In the genomic region with DNA sequence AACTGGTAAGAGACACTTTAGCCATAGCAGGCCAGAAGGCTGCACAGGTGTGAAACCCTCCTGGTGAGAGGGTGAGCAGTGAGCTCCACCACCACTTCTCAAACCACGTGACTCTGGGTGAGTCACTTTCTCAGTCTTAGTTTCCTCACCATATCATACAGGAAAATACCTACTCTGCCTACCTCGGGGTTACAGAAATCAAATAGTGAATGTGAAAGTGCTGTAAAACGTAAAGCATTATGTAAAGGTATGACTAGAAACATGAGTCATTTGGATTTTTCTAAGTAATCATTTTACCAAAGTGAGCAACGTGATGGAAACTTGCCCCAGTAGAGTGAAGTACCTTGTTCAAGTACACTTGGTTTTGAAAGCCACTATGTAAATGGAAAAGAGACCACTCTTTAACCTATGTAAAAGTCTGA, we compare ENCODE assay signal across 1 cellular context.
TF ChIP-seq lines count a peak whose summit lies in the region.

No MANE protein-coding gene starts in this region.

TF ChIP-seq in K562, 482 proteins besides CTCF, POLR2A, EP300 and RAD21 (continued from another document):
- TF ChIP-seq, protein P1, sequence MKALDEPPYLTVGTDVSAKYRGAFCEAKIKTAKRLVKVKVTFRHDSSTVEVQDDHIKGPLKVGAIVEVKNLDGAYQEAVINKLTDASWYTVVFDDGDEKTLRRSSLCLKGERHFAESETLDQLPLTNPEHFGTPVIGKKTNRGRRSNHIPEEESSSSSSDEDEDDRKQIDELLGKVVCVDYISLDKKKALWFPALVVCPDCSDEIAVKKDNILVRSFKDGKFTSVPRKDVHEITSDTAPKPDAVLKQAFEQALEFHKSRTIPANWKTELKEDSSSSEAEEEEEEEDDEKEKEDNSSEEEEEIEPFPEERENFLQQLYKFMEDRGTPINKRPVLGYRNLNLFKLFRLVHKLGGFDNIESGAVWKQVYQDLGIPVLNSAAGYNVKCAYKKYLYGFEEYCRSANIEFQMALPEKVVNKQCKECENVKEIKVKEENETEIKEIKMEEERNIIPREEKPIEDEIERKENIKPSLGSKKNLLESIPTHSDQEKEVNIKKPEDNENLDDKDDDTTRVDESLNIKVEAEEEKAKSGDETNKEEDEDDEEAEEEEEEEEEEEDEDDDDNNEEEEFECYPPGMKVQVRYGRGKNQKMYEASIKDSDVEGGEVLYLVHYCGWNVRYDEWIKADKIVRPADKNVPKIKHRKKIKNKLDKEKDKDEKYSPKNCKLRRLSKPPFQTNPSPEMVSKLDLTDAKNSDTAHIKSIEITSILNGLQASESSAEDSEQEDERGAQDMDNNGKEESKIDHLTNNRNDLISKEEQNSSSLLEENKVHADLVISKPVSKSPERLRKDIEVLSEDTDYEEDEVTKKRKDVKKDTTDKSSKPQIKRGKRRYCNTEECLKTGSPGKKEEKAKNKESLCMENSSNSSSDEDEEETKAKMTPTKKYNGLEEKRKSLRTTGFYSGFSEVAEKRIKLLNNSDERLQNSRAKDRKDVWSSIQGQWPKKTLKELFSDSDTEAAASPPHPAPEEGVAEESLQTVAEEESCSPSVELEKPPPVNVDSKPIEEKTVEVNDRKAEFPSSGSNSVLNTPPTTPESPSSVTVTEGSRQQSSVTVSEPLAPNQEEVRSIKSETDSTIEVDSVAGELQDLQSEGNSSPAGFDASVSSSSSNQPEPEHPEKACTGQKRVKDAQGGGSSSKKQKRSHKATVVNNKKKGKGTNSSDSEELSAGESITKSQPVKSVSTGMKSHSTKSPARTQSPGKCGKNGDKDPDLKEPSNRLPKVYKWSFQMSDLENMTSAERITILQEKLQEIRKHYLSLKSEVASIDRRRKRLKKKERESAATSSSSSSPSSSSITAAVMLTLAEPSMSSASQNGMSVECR (CRISPR knock-in tag; IDR thresholded peaks at IDR 0.05), result no peak
- TF ChIP-seq ARID1B (IDR thresholded peaks at IDR 0.05) (no peak), BCOR (IDR thresholded peaks at IDR 0.05) (no peak), GTF2F1 (IDR thresholded peaks at IDR 0.05; ENCODE audit: low read depth, low read length) (no peak), L3MBTL2 (IDR thresholded peaks at IDR 0.05) (peak; percentile 38), STAT5A (IDR thresholded peaks at IDR 0.05; ENCODE audit: borderline replicate concordance, low read length) (no peak), CBX1 (IDR thresholded peaks at IDR 0.05; ENCODE audit: low read depth) (no peak), KLF6 (CRISPR knock-in tag; IDR thresholded peaks at IDR 0.05; ENCODE audit: borderline replicate concordance) (no peak), POLR2B (IDR thresholded peaks at IDR 0.05; ENCODE audit: low read depth, partially characterized antibody) (no peak), ZNF184 (CRISPR knock-in tag; IDR thresholded peaks at IDR 0.05) (no peak), NEUROD1 (IDR thresholded peaks at IDR 0.05; ENCODE audit: borderline replicate concordance, low read depth, low read length, partially characterized antibody) (no peak), XRCC4 (IDR thresholded peaks at IDR 0.05; ENCODE audit: extremely low read depth, insufficient read depth, insufficient read length) (no peak), ZNF239 (CRISPR knock-in tag; IDR thresholded peaks at IDR 0.05) (no peak), POLR2AphosphoS5 (IDR thresholded peaks at IDR 0.05; ENCODE audit: control insufficient read depth, insufficient read depth, low read depth, low read length) (no peak), RB1 (IDR thresholded peaks at IDR 0.05; ENCODE audit: low read depth) (no peak), ZBTB1 (CRISPR knock-in tag; IDR thresholded peaks at IDR 0.05; ENCODE audit: borderline replicate concordance, low read depth) (no peak), ZC3H8 (IDR thresholded peaks at IDR 0.05) (no peak), KDM5B (IDR thresholded peaks at IDR 0.05; ENCODE audit: insufficient replicate concordance, low read depth, low read length) (no peak), RCOR1 (IDR thresholded peaks at IDR 0.05; ENCODE audit: borderline replicate concordance in 1 of 2, low read depth in 2 of 2, low read length in 2 of 2) (no peak), U2AF1 (optimal IDR thresholded peaks at IDR 0.05; ENCODE audit: low read depth, low read length) (no peak), ZNF589 (CRISPR knock-in tag; IDR thresholded peaks at IDR 0.05; ENCODE audit: low read depth) (no peak), SIN3B (IDR thresholded peaks at IDR 0.05; ENCODE audit: low read depth) (no peak), SOX6 (IDR thresholded peaks at IDR 0.05) (no peak), FUS (optimal IDR thresholded peaks at IDR 0.05; ENCODE audit: low read depth, low read length) (no peak), KAT2B (IDR thresholded peaks at IDR 0.05; ENCODE audit: low read depth, low read length) (no peak), NCOA1 (IDR thresholded peaks at IDR 0.05; ENCODE audit: low read depth) (no peak), MAFG (tag; conservative IDR thresholded peaks at IDR 0.05) (no peak), TOE1 (IDR thresholded peaks at IDR 0.05; ENCODE audit: borderline replicate concordance) (peak; percentile 86), TOE1 (CRISPR knock-in tag; IDR thresholded peaks at IDR 0.05; ENCODE audit: borderline replicate concordance, low read depth) (no peak), SRSF1 (IDR thresholded peaks at IDR 0.05; ENCODE audit: low read depth, low read length) (no peak), ZFPM2 (CRISPR knock-in tag; IDR thresholded peaks at IDR 0.05) (no peak), SMAD4 (CRISPR knock-in tag; conservative IDR thresholded peaks at IDR 0.05) (no peak), JUN (IDR thresholded peaks at IDR 0.05; ENCODE audit: borderline replicate concordance, low read depth, low read length) (peak; percentile 38; the same call in 1 of the 2 replicates), JUN (CRISPR knock-in tag; IDR thresholded peaks at IDR 0.05; ENCODE audit: borderline replicate concordance) (no peak), CBFA2T2 (conservative IDR thresholded peaks at IDR 0.05) (peak; percentile 57; the same call in 1 of the 2 replicates)
- TF ChIP-seq, protein P2, sequence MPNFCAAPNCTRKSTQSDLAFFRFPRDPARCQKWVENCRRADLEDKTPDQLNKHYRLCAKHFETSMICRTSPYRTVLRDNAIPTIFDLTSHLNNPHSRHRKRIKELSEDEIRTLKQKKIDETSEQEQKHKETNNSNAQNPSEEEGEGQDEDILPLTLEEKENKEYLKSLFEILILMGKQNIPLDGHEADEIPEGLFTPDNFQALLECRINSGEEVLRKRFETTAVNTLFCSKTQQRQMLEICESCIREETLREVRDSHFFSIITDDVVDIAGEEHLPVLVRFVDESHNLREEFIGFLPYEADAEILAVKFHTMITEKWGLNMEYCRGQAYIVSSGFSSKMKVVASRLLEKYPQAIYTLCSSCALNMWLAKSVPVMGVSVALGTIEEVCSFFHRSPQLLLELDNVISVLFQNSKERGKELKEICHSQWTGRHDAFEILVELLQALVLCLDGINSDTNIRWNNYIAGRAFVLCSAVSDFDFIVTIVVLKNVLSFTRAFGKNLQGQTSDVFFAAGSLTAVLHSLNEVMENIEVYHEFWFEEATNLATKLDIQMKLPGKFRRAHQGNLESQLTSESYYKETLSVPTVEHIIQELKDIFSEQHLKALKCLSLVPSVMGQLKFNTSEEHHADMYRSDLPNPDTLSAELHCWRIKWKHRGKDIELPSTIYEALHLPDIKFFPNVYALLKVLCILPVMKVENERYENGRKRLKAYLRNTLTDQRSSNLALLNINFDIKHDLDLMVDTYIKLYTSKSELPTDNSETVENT (CRISPR knock-in tag; IDR thresholded peaks at IDR 0.05), result no peak
- TF ChIP-seq, protein P3, sequence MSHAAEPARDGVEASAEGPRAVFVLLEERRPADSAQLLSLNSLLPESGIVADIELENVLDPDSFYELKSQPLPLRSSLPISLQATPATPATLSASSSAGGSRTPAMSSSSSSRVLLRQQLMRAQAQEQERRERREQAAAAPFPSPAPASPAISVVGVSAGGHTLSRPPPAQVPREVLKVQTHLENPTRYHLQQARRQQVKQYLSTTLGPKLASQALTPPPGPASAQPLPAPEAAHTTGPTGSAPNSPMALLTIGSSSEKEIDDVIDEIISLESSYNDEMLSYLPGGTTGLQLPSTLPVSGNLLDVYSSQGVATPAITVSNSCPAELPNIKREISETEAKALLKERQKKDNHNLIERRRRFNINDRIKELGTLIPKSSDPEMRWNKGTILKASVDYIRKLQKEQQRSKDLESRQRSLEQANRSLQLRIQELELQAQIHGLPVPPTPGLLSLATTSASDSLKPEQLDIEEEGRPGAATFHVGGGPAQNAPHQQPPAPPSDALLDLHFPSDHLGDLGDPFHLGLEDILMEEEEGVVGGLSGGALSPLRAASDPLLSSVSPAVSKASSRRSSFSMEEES (CRISPR knock-in tag; IDR thresholded peaks at IDR 0.05), result peak; percentile 85
- TF ChIP-seq, protein P4, sequence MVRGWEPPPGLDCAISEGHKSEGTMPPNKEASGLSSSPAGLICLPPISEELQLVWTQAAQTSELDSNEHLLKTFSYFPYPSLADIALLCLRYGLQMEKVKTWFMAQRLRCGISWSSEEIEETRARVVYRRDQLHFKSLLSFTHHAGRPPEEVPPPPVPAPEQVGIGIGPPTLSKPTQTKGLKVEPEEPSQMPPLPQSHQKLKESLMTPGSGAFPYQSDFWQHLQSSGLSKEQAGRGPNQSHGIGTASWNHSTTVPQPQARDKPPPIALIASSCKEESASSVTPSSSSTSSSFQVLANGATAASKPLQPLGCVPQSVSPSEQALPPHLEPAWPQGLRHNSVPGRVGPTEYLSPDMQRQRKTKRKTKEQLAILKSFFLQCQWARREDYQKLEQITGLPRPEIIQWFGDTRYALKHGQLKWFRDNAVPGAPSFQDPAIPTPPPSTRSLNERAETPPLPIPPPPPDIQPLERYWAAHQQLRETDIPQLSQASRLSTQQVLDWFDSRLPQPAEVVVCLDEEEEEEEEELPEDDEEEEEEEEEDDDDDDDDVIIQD (CRISPR knock-in tag; IDR thresholded peaks at IDR 0.05), result no peak
- TF ChIP-seq, protein P5, sequence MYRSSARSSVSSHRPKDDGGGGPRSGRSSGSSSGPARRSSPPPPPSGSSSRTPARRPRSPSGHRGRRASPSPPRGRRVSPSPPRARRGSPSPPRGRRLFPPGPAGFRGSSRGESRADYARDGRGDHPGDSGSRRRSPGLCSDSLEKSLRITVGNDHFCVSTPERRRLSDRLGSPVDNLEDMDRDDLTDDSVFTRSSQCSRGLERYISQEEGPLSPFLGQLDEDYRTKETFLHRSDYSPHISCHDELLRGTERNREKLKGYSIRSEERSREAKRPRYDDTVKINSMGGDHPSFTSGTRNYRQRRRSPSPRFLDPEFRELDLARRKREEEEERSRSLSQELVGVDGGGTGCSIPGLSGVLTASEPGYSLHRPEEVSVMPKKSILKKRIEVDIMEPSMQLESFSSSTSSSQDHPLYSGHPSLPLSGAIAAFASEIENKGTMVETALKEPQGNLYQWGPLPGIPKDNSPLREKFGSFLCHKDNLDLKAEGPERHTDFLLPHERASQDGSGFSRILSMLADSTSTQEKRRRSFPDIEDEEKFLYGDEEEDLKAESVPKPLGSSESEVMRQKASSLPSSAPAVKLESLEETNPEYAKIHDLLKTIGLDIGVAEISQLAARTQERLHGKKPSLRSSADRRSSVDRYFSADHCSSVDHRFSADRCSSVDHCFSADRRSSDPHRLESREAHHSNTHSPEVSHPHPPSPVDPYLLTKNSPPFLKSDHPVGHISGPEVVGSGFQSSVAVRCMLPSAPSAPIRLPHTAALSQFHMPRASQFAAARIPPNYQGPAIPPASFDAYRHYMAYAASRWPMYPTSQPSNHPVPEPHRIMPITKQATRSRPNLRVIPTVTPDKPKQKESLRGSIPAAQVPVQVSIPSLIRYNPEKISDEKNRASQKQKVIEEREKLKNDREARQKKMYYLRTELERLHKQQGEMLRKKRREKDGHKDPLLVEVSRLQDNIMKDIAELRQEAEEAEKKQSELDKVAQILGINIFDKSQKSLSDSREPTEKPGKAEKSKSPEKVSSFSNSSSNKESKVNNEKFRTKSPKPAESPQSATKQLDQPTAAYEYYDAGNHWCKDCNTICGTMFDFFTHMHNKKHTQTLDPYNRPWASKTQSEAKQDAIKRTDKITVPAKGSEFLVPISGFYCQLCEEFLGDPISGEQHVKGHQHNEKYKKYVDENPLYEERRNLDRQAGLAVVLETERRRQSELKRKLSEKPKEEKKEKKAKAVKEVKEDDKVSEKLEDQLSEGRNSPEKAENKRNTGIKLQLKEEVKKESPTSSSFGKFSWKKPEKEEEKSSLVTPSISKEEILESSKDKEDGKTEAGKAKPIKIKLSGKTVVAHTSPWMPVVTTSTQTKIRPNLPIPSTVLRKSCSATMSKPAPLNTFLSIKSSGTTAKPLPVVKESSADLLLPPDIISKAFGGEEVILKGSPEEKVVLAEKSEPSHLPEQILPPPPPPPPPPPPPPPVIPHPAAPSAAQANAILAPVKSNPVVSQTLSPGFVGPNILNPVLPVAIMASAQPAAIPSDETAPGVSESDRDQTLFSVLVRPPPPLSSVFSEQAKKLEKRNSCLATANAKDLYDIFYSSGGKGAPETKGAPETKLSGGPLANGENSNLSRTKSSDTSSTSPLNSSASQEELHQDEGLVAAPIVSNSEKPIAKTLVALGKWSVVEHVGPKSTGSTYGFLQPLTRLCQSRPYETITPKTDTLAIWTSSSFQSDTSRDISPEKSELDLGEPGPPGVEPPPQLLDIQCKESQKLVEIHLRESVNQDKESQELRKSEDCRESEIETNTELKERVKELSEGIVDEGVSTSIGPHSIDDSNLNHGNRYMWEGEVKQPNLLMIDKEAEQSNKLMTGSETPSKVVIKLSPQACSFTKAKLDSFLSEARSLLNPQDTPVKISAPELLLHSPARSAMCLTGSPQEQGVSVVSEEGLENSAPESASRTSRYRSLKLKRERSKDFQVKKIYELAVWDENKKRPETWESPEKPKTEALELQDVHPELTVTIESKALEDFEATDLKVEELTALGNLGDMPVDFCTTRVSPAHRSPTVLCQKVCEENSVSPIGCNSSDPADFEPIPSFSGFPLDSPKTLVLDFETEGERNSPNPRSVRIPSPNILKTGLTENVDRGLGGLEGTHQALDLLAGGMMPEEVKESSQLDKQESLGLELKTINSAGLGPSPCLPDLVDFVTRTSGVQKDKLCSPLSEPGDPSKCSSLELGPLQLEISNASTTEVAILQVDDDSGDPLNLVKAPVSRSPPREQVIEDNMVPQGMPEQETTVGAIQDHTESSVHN (IDR thresholded peaks at IDR 0.05; ENCODE audit: borderline replicate concordance in 1 of 2, low read depth in 1 of 2), result 0 out of 4 replicates have a peak, but pooled peaks of 1 of the 2 experiments have one; percentile 24
